ENCODE assay signal across 20 cellular contexts in the genomic region with DNA sequence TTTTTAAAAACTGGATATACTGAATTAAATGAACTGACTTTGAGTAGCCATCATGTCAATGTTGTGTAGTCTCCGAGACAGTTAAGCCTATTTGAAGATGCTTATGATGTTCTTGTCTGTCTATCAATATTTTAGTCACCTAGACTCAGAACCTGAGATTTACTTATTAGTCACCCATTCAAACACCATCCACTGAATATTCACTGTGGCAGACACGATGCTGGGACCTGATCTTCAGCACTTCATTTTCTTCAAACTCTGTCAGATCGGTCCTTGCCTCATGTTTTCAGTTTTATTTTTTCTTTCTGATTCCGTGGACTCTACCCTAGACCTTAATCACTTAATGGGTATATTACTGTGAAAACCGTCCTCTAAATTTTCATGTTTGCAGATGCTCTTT.
DNase-seq lines count a peak whose midpoint lies in the region; ATAC-seq, FAIRE-seq and TF ChIP-seq lines count a peak whose summit lies in the region.
"Had no signal": no experiment of that assay in that cellular context is flagged by ENCODE, and none has a peak within 500 bp of the region (broad histone marks: within the 10 kb centered on the region; RNA-seq: fewer than 3 reads in every experiment).

No MANE protein-coding gene starts in this region.

- intact Hi-C loops in GM12878 (cut with micrococcal nuclease; ENCODE audit: unreplicated experiment) = loop anchor here (2.0 to 5.0 kb wide), 4 partner anchors 160 to 600 kb away; no protein-coding TSS in a partner anchor

- H4K20me1 ChIP-seq in Loucy (ENCODE audit: insufficient read depth, low read length, poor library complexity, severe bottlenecking) = no peaks in the 10 kb centered on the region
- no peaks in the 10 kb centered on the region for H4K20me1 ChIP-seq in GM12878 (ENCODE audit: control insufficient read depth, insufficient read depth)

- H3K9me2 ChIP-seq in Loucy (replicated peaks; ENCODE audit: low read depth, low read length) = no peaks in the 10 kb centered on the region

- RAD21 ChIA-PET in GM12878 (lab: Charles Lee; ENCODE audit: unreplicated experiment) = interaction anchor here (0.8 to 3.1 kb wide), 9 partner anchors 11 to 602 kb away, joined by 3 to 22 read pairs (median 10); no protein-coding TSS in a partner anchor

- no TSS peak for BruUV-seq in GM12878 (replicated peaks; lab: Mats Ljungman, UMichigan)

- POLR2A ChIA-PET in GM12878 (lab: Charles Lee) = no interaction called here

- TF ChIP-seq CTCF in Loucy (conservative IDR thresholded peaks at IDR 0.05; ENCODE audit: low read length) (no peak), GM12878 (IDR thresholded peaks at IDR 0.05 in 2 of 3, conservative IDR thresholded peaks at IDR 0.05 in 1 of 3; ENCODE audit: control insufficient read depth in 2 of 3, extremely low read depth in 1 of 3, insufficient read depth in 1 of 3, low read depth in 3 of 3, low read length in 3 of 3) (no peak)

- CTCF ChIA-PET in GM12878 (lab: Yijun Ruan, JAX) = interaction anchor here (0.9 to 4.0 kb wide), 25 partner anchors 9 to 605 kb away, joined by 3 to 72 read pairs (median 5); no protein-coding TSS in a partner anchor

- no peak overlapping the region for H3K4me3 ChIP-seq in Loucy (ENCODE audit: low read length, poor library complexity, severe bottlenecking)
- H3K4me3 ChIP-seq in GM12878 = no peak overlapping the region
- H3K4me3 ChIP-seq: A549, GM23338 had no signal

- in situ Hi-C loops in GM12878 (cut with MboI) = loop anchor here (10.0 kb wide), 1 partner anchor 547 kb away; no protein-coding TSS in a partner anchor

- no peak for FAIRE-seq in GM12878 (lab: Jason Lieb, UNC)
- FAIRE-seq: A549, D721Med, GM19239, H54 had no signal

- ATAC-seq in activated CD4-positive, CD25-positive, alpha-beta regulatory T cell treated with anti-CD3 and anti-CD28 coated beads, Interleukin-2, amount 50 U/mL, for 24 hours = peak; percentile 51 to 58
- ATAC-seq in GM12878 = peak; percentile 58
- no peak for ATAC-seq in GM21619 (IDR thresholded peaks at IDR 0.05; ENCODE audit: unreplicated experiment)
- no peak for ATAC-seq in GM18861 (IDR thresholded peaks at IDR 0.05; ENCODE audit: unreplicated experiment)
- ATAC-seq: A549, GM23338 had no signal

- H3K9me3 ChIP-seq in Loucy (ENCODE audit: insufficient read depth, low read depth, low read length) (no peaks in the 10 kb centered on the region), GM12878 (replicated peaks; ENCODE audit: control insufficient read depth, insufficient read depth, low read length) (no peaks in the 10 kb centered on the region)
- H3K9me3 ChIP-seq: A549, Caco-2 had no signal

- H3K27me3 ChIP-seq in Loucy (ENCODE audit: insufficient read depth, low read length, poor library complexity, severe bottlenecking) (no peaks in the 10 kb centered on the region), GM12878 (replicated peaks in 1 of 2; ENCODE audit: control insufficient read depth in 2 of 2, insufficient read depth in 2 of 2, low read length in 1 of 2) (no peaks in the 10 kb centered on the region)

- DNase-seq in activated CD4-positive, CD25-positive, alpha-beta regulatory T cell treated with anti-CD3 and anti-CD28 coated beads, Interleukin-2, amount 50 U/mL, for 72 hours = no peak
- DNase-seq in GM12878 (ENCODE audit: low read depth, low spot score) = no peak
- no peak for DNase-seq in effector CD8-positive, alpha-beta T cell (lab: John Stamatoyannopoulos, UW)
- DNase-seq: AML-193; Caco-2; CD4-positive, alpha-beta T cell; GDM1; HCEC 1CT had no signal

- no peaks in the 10 kb centered on the region for H3K79me2 ChIP-seq in Loucy (ENCODE audit: insufficient read depth, low read length)
- H3K79me2 ChIP-seq in GM12878 (ENCODE audit: control insufficient read depth, insufficient read depth, low read length) = no peaks in the 10 kb centered on the region

- no peak overlapping the region for H3K27ac ChIP-seq in GM12878 (ENCODE audit: control insufficient read depth, insufficient read depth)
- H3K27ac ChIP-seq: 22Rv1, C4-2B, HL-60 had no signal

- SMC1A ChIA-PET in GM12878 (lab: Charles Lee; ENCODE audit: uncharacterized antibody, unreplicated experiment) = interaction anchor here (0.6 to 4.0 kb wide), 18 partner anchors 11 to 603 kb away, joined by 3 to 38 read pairs (median 6); no protein-coding TSS in a partner anchor

- TF ChIP-seq EP300 in GM12878 (IDR thresholded peaks at IDR 0.05; ENCODE audit: borderline replicate concordance in 1 of 2, control insufficient read depth in 1 of 2, low read depth in 2 of 2, low read length in 2 of 2) = no peak

- 7% methylated on average over 5 of the region's 5 CpGs for WGBS in GM12878 (ENCODE audit: insufficient coverage, insufficient replicate concordance, low lambda C conversion rate, missing lambda C conversion rate)

- no peak for TF ChIP-seq RAD21 in GM12878 (IDR thresholded peaks at IDR 0.05; ENCODE audit: insufficient read depth, low read depth, low read length)

- H3K4me1 ChIP-seq in Loucy (ENCODE audit: insufficient read depth, low read length, poor library complexity, severe bottlenecking) (peaks cover 36% of the 10 kb centered on the region), GM12878 (ENCODE audit: control insufficient read depth, insufficient read depth, low read length) (no peaks in the 10 kb centered on the region)
- H3K4me1 ChIP-seq: A549, Caco-2 had no signal

- H2AFZ ChIP-seq in Loucy (ENCODE audit: low read length) (peak overlapping the region; percentile 49; the same call in 1 of the 2 replicates), GM12878 (ENCODE audit: control insufficient read depth, low read depth, low read length) (no peak overlapping the region)
- H2AFZ ChIP-seq: GM23338 had no signal

- H3K4me2 ChIP-seq in Loucy (ENCODE audit: low read depth, low read length, poor library complexity, severe bottlenecking) = no peak overlapping the region
- H3K4me2 ChIP-seq in GM12878 (ENCODE audit: control insufficient read depth, insufficient read depth) = no peak overlapping the region
- H3K4me2 ChIP-seq: A549, GM23338 had no signal

- H3K36me3 ChIP-seq in Loucy (ENCODE audit: insufficient read depth, low read length) (no peaks in the 10 kb centered on the region), GM12878 (ENCODE audit: control insufficient read depth in 2 of 2, insufficient read depth in 2 of 2, low read length in 1 of 2) (no peaks in the 10 kb centered on the region)

- no peaks in the 10 kb centered on the region for H3F3A ChIP-seq in Loucy (ENCODE audit: low read depth)

- no peak for TF ChIP-seq POLR2A in GM12878 (IDR thresholded peaks at IDR 0.05; ENCODE audit: low read depth, low read length)

- no peak overlapping the region for H3K9ac ChIP-seq in Loucy (ENCODE audit: low read depth, low read length, poor library complexity, severe bottlenecking)
- no peak overlapping the region for H3K9ac ChIP-seq in GM12878 (ENCODE audit: control insufficient read depth, insufficient read depth, low read length)

TF ChIP-seq in GM12878, 131 proteins besides CTCF, POLR2A, EP300 and RAD21:
- TF ChIP-seq ZNF622 (IDR thresholded peaks at IDR 0.05) (no peak), RELB (IDR thresholded peaks at IDR 0.05; ENCODE audit: low read depth) (no peak), SIN3A (IDR thresholded peaks at IDR 0.05; ENCODE audit: low read depth, low read length) (no peak), CEBPB (IDR thresholded peaks at IDR 0.05; ENCODE audit: borderline replicate concordance in 1 of 2, low read depth in 2 of 2, low read length in 2 of 2) (no peak), ZNF217 (IDR thresholded peaks at IDR 0.05) (no peak)

Comparison
In these comparisons a context has a peak if more than half of its experiments do, and no peak if none do; other contexts are left out.
1. ATAC-seq: peak in activated CD4-positive, CD25-positive, alpha-beta regulatory T cell treated with anti-CD3 and anti-CD28 coated beads, Interleukin-2, amount 50 U/mL, for 24 hours (2 of 2) and GM12878 (single experiment); none in GM21619 (single experiment) and GM18861 (single experiment).